In the genomic region with DNA sequence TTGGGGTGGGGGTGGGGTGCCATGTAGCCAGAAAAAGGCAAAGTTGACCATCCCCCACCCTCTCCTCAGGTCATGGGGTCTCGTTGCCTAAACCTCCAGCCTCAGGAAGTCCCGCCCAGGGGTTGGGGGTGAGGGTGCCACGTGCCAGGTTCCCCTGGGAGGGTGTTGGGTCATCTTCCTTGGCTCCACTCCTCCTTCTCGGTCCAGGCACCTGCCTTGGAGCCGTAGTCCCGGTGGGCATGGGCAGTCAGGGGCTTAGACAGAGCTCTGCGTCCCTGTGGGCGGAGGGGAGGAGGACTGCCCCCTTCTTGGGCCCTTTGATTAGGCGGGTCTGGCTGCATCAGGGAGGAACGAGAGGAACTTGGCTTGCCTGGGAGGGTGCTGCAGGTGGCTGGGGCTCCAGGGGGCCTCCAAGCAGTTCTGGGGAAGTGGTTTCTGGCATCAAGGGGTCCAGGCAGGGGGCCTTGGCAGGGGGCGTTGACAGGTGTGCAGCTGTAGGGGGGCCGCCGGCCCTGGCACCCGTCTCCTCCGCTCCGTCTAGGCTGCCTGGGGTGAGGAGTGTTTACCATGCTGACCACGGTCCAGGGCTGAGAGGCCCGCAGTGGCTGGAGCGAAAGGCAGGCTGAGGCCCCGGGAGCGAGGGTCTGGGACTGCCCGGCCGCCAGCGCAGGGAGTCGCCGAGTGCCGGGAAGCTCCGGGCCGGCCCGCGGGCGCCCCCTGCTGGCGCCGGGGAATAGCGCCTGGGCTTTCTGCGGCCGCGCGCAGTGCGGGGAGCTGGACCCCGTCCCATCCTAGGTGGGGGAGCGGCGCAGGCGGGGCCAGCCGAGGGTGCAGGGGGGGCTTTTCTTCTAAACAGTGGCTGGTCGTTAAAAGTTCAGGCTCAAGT, we compare ENCODE assay signal across 9 cellular contexts. TPM values are rescaled to one million over a fixed set of nuclear protein-coding genes. Genes with fewer than 3 reads are reported as not detected.
A peak's percentile ranks its signal among the peaks of the same experiment; 100 is the strongest.
DNase-seq lines count a peak whose midpoint lies in the region; ATAC-seq and TF ChIP-seq lines count a peak whose summit lies in the region.
"Had no signal": no experiment of that assay in that cellular context is flagged by ENCODE, and none has a peak within 500 bp of the region (broad histone marks: within the 10 kb centered on the region; RNA-seq: fewer than 3 reads in every experiment).

No MANE protein-coding gene starts in this region.

- H3K36me3 ChIP-seq in mucosa of descending colon (ENCODE audit: low read depth) = no peaks in the 10 kb centered on the region
- peaks cover 71% of the 10 kb centered on the region for H3K36me3 ChIP-seq in thymus (ENCODE audit: control insufficient read depth, insufficient read depth)

- H3K27ac ChIP-seq in thymus (ENCODE audit: low read depth) = peak overlapping the region; percentile 76

- WGBS in thymus = under 1% methylated on average over 46 of the region's 46 CpGs

- intact Hi-C loops in mucosa of descending colon (cut with DNase I, micrococcal nuclease) = no loop called here

- H3K36me3 Mint-ChIP-seq in activated T-cell treated with anti-CD3 and anti-CD28 coated beads, Interleukin-2, amount 50 U/mL, for 4 hours (ENCODE audit: insufficient read depth) = peaks cover 30% of the 10 kb centered on the region

- ATAC-seq in GM18517 (IDR thresholded peaks at IDR 0.05; ENCODE audit: unreplicated experiment) (peak; percentile 51), HG03520 (IDR thresholded peaks at IDR 0.05; ENCODE audit: unreplicated experiment) (peak; percentile 55), esophagus mucosa (peak; percentile 77), mucosa of descending colon (peak; percentile 94)
- peak; percentile 86 to 87 for ATAC-seq in activated T-cell treated with anti-CD3 and anti-CD28 coated beads, Interleukin-2, amount 50 U/mL, for 4 hours

- H3K27me3 ChIP-seq in thymus (ENCODE audit: control insufficient read depth, insufficient read depth) = no peaks in the 10 kb centered on the region

- H3K4me1 ChIP-seq in mucosa of descending colon (ENCODE audit: low read depth) (peaks cover 34% of the 10 kb centered on the region), thymus (ENCODE audit: control insufficient read depth, insufficient read depth, low read length) (peaks cover 64% of the 10 kb centered on the region)

- TF ChIP-seq CTCF in mucosa of descending colon (IDR thresholded peaks at IDR 0.05) = peak; percentile 98

- H3K4me3 ChIP-seq in mucosa of descending colon = peak overlapping the region; percentile 16
- H3K4me3 ChIP-seq in thymus (ENCODE audit: low read length) = peak overlapping the region; percentile 65

- H3K27me3 Mint-ChIP-seq in activated T-cell treated with anti-CD3 and anti-CD28 coated beads, Interleukin-2, amount 50 U/mL, for 4 hours (ENCODE audit: low read depth) = no peaks in the 10 kb centered on the region

- DNase-seq in AG08396 (ENCODE audit: low spot score) (peak; percentile 95), NOMO-1 treated with DMSO at 0.1 percent for 48 hours (lab: John Stamatoyannopoulos, UW; ENCODE audit: unreplicated experiment) (peak; percentile 60), mucosa of descending colon (peak; percentile 70 to 83 (median 78))
- peak; percentile 66 for DNase-seq in activated T-cell treated with anti-CD3 and anti-CD28 coated beads, Interleukin-2, amount 50 U/mL, for 4 hours

- H3K9me3 ChIP-seq in mucosa of descending colon = no peaks in the 10 kb centered on the region
- H3K9me3 ChIP-seq in thymus (ENCODE audit: control insufficient read depth) = no peaks in the 10 kb centered on the region

- no peaks in the 10 kb centered on the region for H3K9me3 Mint-ChIP-seq in activated T-cell treated with anti-CD3 and anti-CD28 coated beads, Interleukin-2, amount 50 U/mL, for 4 hours

- peak overlapping the region; percentile 82 for H3K4me3 Mint-ChIP-seq in activated T-cell treated with anti-CD3 and anti-CD28 coated beads, Interleukin-2, amount 50 U/mL, for 4 hours

- H3K4me1 Mint-ChIP-seq in activated T-cell treated with anti-CD3 and anti-CD28 coated beads, Interleukin-2, amount 50 U/mL, for 4 hours (ENCODE audit: low read depth) = peaks cover 47% of the 10 kb centered on the region

RNA-seq across cellular contexts. Expression of gene SETD1B, which starts 7.9 kb away (rescaled TPM):
- total RNA-seq in activated T-cell treated with anti-CD3 and anti-CD28 coated beads, Interleukin-2, amount 50 U/mL, for 4 hours = 10 to 100 TPM; 30.4 to 32.7 (median 31.7) TPM
- total RNA-seq in esophagus mucosa = 16.3 TPM
- total RNA-seq in mucosa of descending colon = 10 to 100 TPM; 23.8 to 38.3 (median 27.5) TPM
- polyA plus RNA-seq in thymus = 11.8 TPM

RNA-seq across cellular contexts. Expression of gene RHOF, which starts 18.2 kb away (rescaled TPM):
- 10 to 100 TPM; 80.7 to 94.6 (median 85.8) TPM for total RNA-seq in activated T-cell treated with anti-CD3 and anti-CD28 coated beads, Interleukin-2, amount 50 U/mL, for 4 hours
- total RNA-seq in esophagus mucosa (5.9 TPM), mucosa of descending colon (10 to 100 TPM; 45.5 to 86.7 (median 83.2) TPM)
- polyA plus RNA-seq in thymus = 12.9 TPM

RNA-seq across cellular contexts. Expression of gene HPD, which starts 47.0 kb away (rescaled TPM):
- under 1 TPM; 0.20 to 0.27 (median 0.26) TPM for total RNA-seq in activated T-cell treated with anti-CD3 and anti-CD28 coated beads, Interleukin-2, amount 50 U/mL, for 4 hours
- total RNA-seq in esophagus mucosa (0.28 TPM), mucosa of descending colon (1 to 10 TPM in 1 of 3 donors, under 1 TPM in 1, not detected in 1; 0.63 to 1.0 TPM)
- 0.87 TPM for polyA plus RNA-seq in thymus
- total RNA-seq: temporal lobe had no signal

Comparison
In these comparisons a context has a peak if more than half of its experiments do, and no peak if none do; other contexts are left out.
1. Peak in every context shown above with its lines: DNase-seq, ATAC-seq, H3K4me3 ChIP-seq and H3K27ac ChIP-seq.